Comparison of ENCODE assay signal across 27 cellular contexts in genomic region chr1:214068979-214069378, GRCh38.
"Had no signal": no experiment of that assay in that cellular context is flagged by ENCODE, and none has a peak within 500 bp of the region (broad histone marks: within the 10 kb centered on the region; RNA-seq: fewer than 3 reads in every experiment).

No MANE protein-coding gene starts in this region.

- H3K27ac ChIP-seq: stomach, suprapubic skin, testis, thoracic aorta, thyroid gland, tibial artery, tibial nerve, transverse colon, upper lobe of left lung, upper lobe of right lung, uterus, vagina had no signal

- H3K9me3 ChIP-seq: stomach, suprapubic skin, testis, thoracic aorta, thyroid gland, tibial artery, tibial nerve, transverse colon, upper lobe of left lung, upper lobe of right lung, uterus, vagina had no signal

- H3K27me3 ChIP-seq: suprapubic skin, testis, thyroid gland, tibial nerve, transverse colon, upper lobe of left lung, uterus, vagina had no signal

- FAIRE-seq: urothelium cell line had no signal

- DNase-seq: stimulated activated CD4-positive, alpha-beta T cell treated with anti-CD3 and anti-CD28 coated beads, Interleukin-2, amount 100 ng/mL, for 48 hours; stimulated activated CD4-positive, alpha-beta T cell treated with anti-CD3 and anti-CD28 coated beads, Interleukin-4, amount 100 ng/mL, for 1 hour; stimulated activated CD4-positive, alpha-beta T cell treated with anti-CD3 and anti-CD28 coated beads, Interleukin-4, amount 100 ng/mL, for 24 hours; stimulated activated CD4-positive, alpha-beta T cell treated with anti-CD3 and anti-CD28 coated beads, Interleukin-4, amount 100 ng/mL, for 4 hours; stimulated activated CD8-positive, alpha-beta memory T cell treated with anti-CD3 and anti-CD28 coated beads, Interleukin-4, amount 100 ng/mL, for 48 hours; stimulated activated naive B cell treated with anti-CD40 and anti-IgM and Interleukin-4, amounts not matched to agents 10 μg/mL and 1 μg/mL and 100 μg/mL, for 72 hours; stimulated activated naive CD4-positive, alpha-beta T cell; stimulated activated naive CD4-positive, alpha-beta T cell treated with Interleukin-2 at 50 U/mL for 16 hours; stimulated activated naive CD8-positive, alpha-beta T cell treated with anti-CD3 and anti-CD28 coated beads, Interleukin-15, amount 100 ng/mL, for 72 hours; stimulated activated naive CD8-positive, alpha-beta T cell treated with anti-CD3 and anti-CD28 coated beads, Interleukin-15, Interleukin-2, amounts not matched to agents 100 U/mL and 50 U/mL, for 24 hours; stomach; substantia nigra; testis; thyroid gland; tibial artery; transverse colon; trophoblast cell; upper lobe of left lung; upper lobe of right lung; uterus had no signal

- ATAC-seq: stimulated activated effector memory CD8-positive, alpha-beta T cell treated with anti-CD3 and anti-CD28 coated beads, Interleukin-12 subunit alpha, Interleukin-12 subunit beta, amount 100 ng/mL, for 72 hours; stimulated activated memory B cell treated with anti-CD40 and anti-IgM and Interleukin-4, amounts not matched to agents 10 μg/mL and 1 μg/mL and 100 μg/mL, for 72 hours; stimulated activated naive B cell treated with anti-CD40 and anti-IgM and Interleukin-4, amounts not matched to agents 10 μg/mL and 1 μg/mL and 100 μg/mL, for 72 hours; stimulated activated naive CD8-positive, alpha-beta T cell treated with anti-CD3 and anti-CD28 coated beads, Interleukin-15, amount 100 ng/mL, for 72 hours; stimulated activated naive CD8-positive, alpha-beta T cell treated with anti-CD3 and anti-CD28 coated beads, Interleukin-15, Interleukin-2, amounts not matched to agents 100 U/mL and 50 U/mL, for 24 hours; upper lobe of right lung had no signal

- H3K4me1 ChIP-seq: stomach, suprapubic skin, testis, thyroid gland, tibial artery, tibial nerve, transverse colon, upper lobe of right lung, uterus, vagina had no signal

- H3K4me3 ChIP-seq: stomach, suprapubic skin, testis, thoracic aorta, thyroid gland, tibial artery, tibial nerve, transverse colon, upper lobe of left lung, upper lobe of right lung, uterus, vagina had no signal

- H3K36me3 ChIP-seq: stomach, suprapubic skin, thoracic aorta, thyroid gland, tibial artery, tibial nerve, transverse colon, upper lobe of left lung, upper lobe of right lung, uterus, vagina had no signal
